1 cellular context compared by ENCODE assay signal in genomic region chr3:113057117-113057516, GRCh38.
A peak's percentile ranks its signal among the peaks of the same experiment; 100 is the strongest.
TF ChIP-seq lines count a peak whose summit lies in the region.

No MANE protein-coding gene starts in this region.

TF ChIP-seq in GM12878, 131 proteins besides CTCF, POLR2A, EP300 and RAD21 (continued from another document and continues in another):
- no peak for TF ChIP-seq CEBPZ (IDR thresholded peaks at IDR 0.05; ENCODE audit: low read depth, low read length)
- no peak for TF ChIP-seq NRF1 (conservative IDR thresholded peaks at IDR 0.05; ENCODE audit: low read depth, low read length)
- no peak for TF ChIP-seq BCLAF1 (IDR thresholded peaks at IDR 0.05)
- no peak for TF ChIP-seq NR2C2 (IDR thresholded peaks at IDR 0.05; ENCODE audit: borderline replicate concordance, control insufficient read depth, insufficient read length, low read depth)
- no peak for TF ChIP-seq SP1 (IDR thresholded peaks at IDR 0.05; ENCODE audit: low read depth, low read length)
- no peak for TF ChIP-seq SMARCA5 (IDR thresholded peaks at IDR 0.05)
- no peak for TF ChIP-seq ETV6 (conservative IDR thresholded peaks at IDR 0.05 in 1 of 2, IDR thresholded peaks at IDR 0.05 in 1 of 2; ENCODE audit: borderline replicate concordance in 1 of 2, low read depth in 1 of 2)
- no peak for TF ChIP-seq ZZZ3 (IDR thresholded peaks at IDR 0.05; ENCODE audit: control insufficient read depth, insufficient read length, low read depth)
- TF ChIP-seq TBL1XR1 (IDR thresholded peaks at IDR 0.05; ENCODE audit: low read depth, low read length) = 0 out of 2 replicates have a peak, but pooled peaks have one; percentile 40
- 0 out of 2 replicates have a peak, but pooled peaks have one; percentile 21 for TF ChIP-seq STAT3 (IDR thresholded peaks at IDR 0.05; ENCODE audit: low read depth, low read length)
- no peak for TF ChIP-seq CBX5 (IDR thresholded peaks at IDR 0.05; ENCODE audit: low read depth)
- no peak for TF ChIP-seq BACH1 (IDR thresholded peaks at IDR 0.05; ENCODE audit: borderline replicate concordance)
- no peak for TF ChIP-seq WRNIP1 (IDR thresholded peaks at IDR 0.05; ENCODE audit: borderline replicate concordance, low read depth, low read length)
- no peak for TF ChIP-seq USF2 (IDR thresholded peaks at IDR 0.05; ENCODE audit: borderline replicate concordance, low read depth, low read length)
- no peak for TF ChIP-seq IRF3 (IDR thresholded peaks at IDR 0.05)
- TF ChIP-seq BCL11A (IDR thresholded peaks at IDR 0.05; ENCODE audit: low read depth, low read length) = 0 out of 2 replicates have a peak, but pooled peaks have one; percentile 29
- TF ChIP-seq NR2F1 (conservative IDR thresholded peaks at IDR 0.05) = no peak
- no peak for TF ChIP-seq SMAD5 (IDR thresholded peaks at IDR 0.05; ENCODE audit: low read depth)
- no peak for TF ChIP-seq GATAD2B (conservative IDR thresholded peaks at IDR 0.05; ENCODE audit: low read depth)
- no peak for TF ChIP-seq REST (IDR thresholded peaks at IDR 0.05; ENCODE audit: low read depth, low read length)
- TF ChIP-seq BRCA1 (IDR thresholded peaks at IDR 0.05; ENCODE audit: low read depth, low read length) = no peak
- no peak for TF ChIP-seq E2F4 (IDR thresholded peaks at IDR 0.05; ENCODE audit: low read depth, low read length)
- TF ChIP-seq NBN (IDR thresholded peaks at IDR 0.05) = no peak
- no peak for TF ChIP-seq MEF2A (IDR thresholded peaks at IDR 0.05; ENCODE audit: insufficient read depth, low read depth, low read length)
- peak; percentile 73; the same call in 1 of the 2 replicates for TF ChIP-seq ATF2 (IDR thresholded peaks at IDR 0.05; ENCODE audit: low read length)
- no peak for TF ChIP-seq CBX3 (IDR thresholded peaks at IDR 0.05; ENCODE audit: borderline replicate concordance, low read depth)
- no peak for TF ChIP-seq PAX8 (IDR thresholded peaks at IDR 0.05)
- no peak for TF ChIP-seq CEBPB (IDR thresholded peaks at IDR 0.05; ENCODE audit: borderline replicate concordance in 1 of 2, low read depth in 2 of 2, low read length in 2 of 2)
- no peak for TF ChIP-seq TAF1 (IDR thresholded peaks at IDR 0.05; ENCODE audit: borderline replicate concordance, low read depth, low read length)
- no peak for TF ChIP-seq ZBTB33 (IDR thresholded peaks at IDR 0.05)
- peak; percentile 70 for TF ChIP-seq IKZF1 (conservative IDR thresholded peaks at IDR 0.05)
- peak; percentile 46; the same call in 1 of the 2 replicates for TF ChIP-seq MTA3 (IDR thresholded peaks at IDR 0.05; ENCODE audit: borderline replicate concordance, low read length)
- TF ChIP-seq RELA (IDR thresholded peaks at IDR 0.05; ENCODE audit: borderline replicate concordance, partially characterized antibody) = no peak
- TF ChIP-seq SREBF1 (IDR thresholded peaks at IDR 0.05; ENCODE audit: low read length) = no peak
- TF ChIP-seq KDM1A (IDR thresholded peaks at IDR 0.05; ENCODE audit: borderline replicate concordance) = no peak
- TF ChIP-seq ESRRA (IDR thresholded peaks at IDR 0.05; ENCODE audit: low read length) = no peak
- TF ChIP-seq E2F8 (IDR thresholded peaks at IDR 0.05; ENCODE audit: low read depth, partially characterized antibody) = no peak
- peak; percentile 66 for TF ChIP-seq RUNX3 (IDR thresholded peaks at IDR 0.05; ENCODE audit: low read length)
